ENCODE assay signal across 1 cellular context in genomic region chr7:149830527-149830926, GRCh38. TPM values are rescaled to one million over a fixed set of nuclear protein-coding genes. Genes with fewer than 3 reads are reported as not detected.
"Had no signal": no experiment of that assay in that cellular context is flagged by ENCODE, and none has a peak within 500 bp of the region (broad histone marks: within the 10 kb centered on the region; RNA-seq: fewer than 3 reads in every experiment).

No MANE protein-coding gene starts in this region.

RNA-seq across cellular contexts. Expression of gene ZNF467, which starts 57.1 kb away (rescaled TPM):
- total RNA-seq: activated T-helper 2 cell treated with anti-CD3 and anti-CD28 coated beads, Interferon-gamma antibody, Interleukin-2, Interleukin-4, amounts not matched to agents 10 μg/mL and 5 μg/mL and 100 μg/mL, durations not matched to agents 14 hours and 24 hours and 36 hours had no signal
